In the genomic region with DNA sequence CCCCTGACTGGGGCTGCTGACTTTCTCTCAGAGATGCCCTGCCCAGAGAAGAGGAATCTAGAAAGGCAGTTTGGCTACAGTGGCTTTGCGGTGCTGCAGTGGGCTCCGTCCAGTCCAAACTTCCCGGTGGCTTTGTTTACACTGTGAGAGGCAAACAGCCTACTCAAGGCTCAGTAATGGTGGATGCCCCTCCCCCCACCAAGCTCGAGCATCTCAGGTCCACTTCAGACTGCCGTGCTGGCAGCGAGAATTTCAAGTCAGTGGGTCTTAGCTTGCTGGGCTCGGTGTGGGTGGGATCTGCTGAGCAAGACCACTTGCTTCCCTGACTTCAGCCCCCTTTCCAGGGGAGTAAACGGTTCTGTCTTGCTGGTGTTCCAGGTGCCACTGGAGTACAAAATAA, we compare ENCODE assay signal across 24 cellular contexts.
DNase-seq lines count a peak whose midpoint lies in the region; ATAC-seq, FAIRE-seq and TF ChIP-seq lines count a peak whose summit lies in the region.
"Had no signal": no experiment of that assay in that cellular context is flagged by ENCODE, and none has a peak within 500 bp of the region (broad histone marks: within the 10 kb centered on the region; RNA-seq: fewer than 3 reads in every experiment).

No MANE protein-coding gene starts in this region.

- peak overlapping the region; percentile 13 for H3K18ac ChIP-seq in neuronal stem cell (ENCODE audit: low read length)

- no peak overlapping the region for H3K14ac ChIP-seq in neuronal stem cell (ENCODE audit: low read length)

- 0% methylated on average over 4 of the region's 8 CpGs for WGBS in HepG2 (ENCODE audit: low lambda C conversion rate)
- no CpG with 5 or more reads among the region's 8 CpGs for WGBS in right lobe of liver (ENCODE audit: insufficient coverage, low coverage, low lambda C conversion rate, missing lambda C conversion rate)
- no CpG with 5 or more reads among the region's 8 CpGs for WGBS in neuronal stem cell (ENCODE audit: extremely low coverage in 2 of 2, insufficient read length in 2 of 2, insufficient replicate concordance in 1 of 2), 2 donors

- no peaks in the 10 kb centered on the region for H3K36me3 ChIP-seq in HepG2 (replicated peaks in 1 of 2; ENCODE audit: control insufficient read depth in 1 of 2, insufficient read depth in 2 of 2, low read length in 2 of 2)
- no peaks in the 10 kb centered on the region for H3K36me3 ChIP-seq in right lobe of liver
- H3K36me3 ChIP-seq in neuronal stem cell (replicated peaks in 1 of 2; ENCODE audit: control insufficient read depth in 2 of 2, insufficient read depth in 2 of 2, low read length in 2 of 2) = no peaks in the 10 kb centered on the region
- no peaks in the 10 kb centered on the region for H3K36me3 ChIP-seq in CD8-positive, alpha-beta T cell (ENCODE audit: insufficient read depth, low read length)

- H3K4me2 ChIP-seq in HepG2 (ENCODE audit: low read depth, low read length) (no peak overlapping the region), neuronal stem cell (ENCODE audit: insufficient read depth, low read length, poor library complexity, severe bottlenecking) (no peak overlapping the region)
- H3K4me2 ChIP-seq: A549, GM23338 had no signal

- no peaks in the 10 kb centered on the region for H3K4me1 Mint-ChIP-seq in CD8-positive, alpha-beta T cell (ENCODE audit: low read depth)
- H3K4me1 Mint-ChIP-seq: GM23338, IgD-negative memory B cell had no signal

- H3K4me3 Mint-ChIP-seq in CD8-positive, alpha-beta T cell = no peak overlapping the region
- H3K4me3 Mint-ChIP-seq: CD4-positive, alpha-beta T cell; GM23338; IgD-negative memory B cell had no signal

- CTCF ChIA-PET in HepG2 (lab: Yijun Ruan, JAX; ENCODE audit: low intra/inter-chr PET ratio, low total read pairs) = no interaction called here
- CTCF ChIA-PET in CD8-positive, alpha-beta T cell (lab: Charles Lee) = no interaction called here

- H3K27me3 ChIP-seq in HepG2 (ENCODE audit: control insufficient read depth in 1 of 2, insufficient read depth in 2 of 2, low read length in 2 of 2) (no peaks in the 10 kb centered on the region), right lobe of liver (no peaks in the 10 kb centered on the region), neuronal stem cell (ENCODE audit: control insufficient read depth in 3 of 3, insufficient read depth in 3 of 3, low read depth in 1 of 3, low read length in 3 of 3) (no peaks in the 10 kb centered on the region)
- no peaks in the 10 kb centered on the region for H3K27me3 ChIP-seq in CD8-positive, alpha-beta T cell (ENCODE audit: insufficient read depth, low read length)

- H4K91ac ChIP-seq in neuronal stem cell (ENCODE audit: low read depth, low read length, poor library complexity) = peak overlapping the region; percentile 64

- no peak overlapping the region for H2BK5ac ChIP-seq in neuronal stem cell (ENCODE audit: low read length)

- H3K9me3 ChIP-seq in HepG2 (ENCODE audit: low read length) = no peaks in the 10 kb centered on the region
- no peaks in the 10 kb centered on the region for H3K9me3 ChIP-seq in right lobe of liver
- H3K9me3 ChIP-seq in neuronal stem cell (replicated peaks in 1 of 2; ENCODE audit: control insufficient read depth in 2 of 2, insufficient read depth in 1 of 2, low read depth in 1 of 2, low read length in 2 of 2) = no peaks in the 10 kb centered on the region
- H3K9me3 ChIP-seq in CD8-positive, alpha-beta T cell (ENCODE audit: low read length) = no peaks in the 10 kb centered on the region
- H3K9me3 ChIP-seq: A549 had no signal

- TF ChIP-seq CTCF in HepG2 (CRISPR knock-in tag; IDR thresholded peaks at IDR 0.05) (no peak), right lobe of liver (IDR thresholded peaks at IDR 0.05) (no peak)
- TF ChIP-seq CTCF in CD8-positive, alpha-beta T cell (IDR thresholded peaks at IDR 0.05) = no peak

- H3K9ac ChIP-seq in HepG2 (ENCODE audit: insufficient read depth, low read depth, low read length) (no peak overlapping the region), neuronal stem cell (ENCODE audit: low read depth, low read length, poor library complexity) (no peak overlapping the region)

- no peak for TF ChIP-seq RAD21 in HepG2 (CRISPR knock-in tag; IDR thresholded peaks at IDR 0.05)

- H3K9me3 Mint-ChIP-seq in CD8-positive, alpha-beta T cell = peaks cover 3% of the 10 kb centered on the region
- H3K9me3 Mint-ChIP-seq: GM23338 had no signal

- H3K79me2 ChIP-seq in HepG2 (ENCODE audit: insufficient read depth, low read length) = no peaks in the 10 kb centered on the region

- H3K27ac ChIP-seq in HepG2 (ENCODE audit: extremely low read length, insufficient read depth, low read length) (no peak overlapping the region), right lobe of liver (no peak overlapping the region), neuronal stem cell (replicated peaks; ENCODE audit: low read length) (no peak overlapping the region)
- H3K27ac ChIP-seq in CD8-positive, alpha-beta T cell (ENCODE audit: low read depth, low read length) = no peak overlapping the region
- H3K27ac ChIP-seq: 22Rv1, A549, C4-2B, HL-60 had no signal

- H3K27ac Mint-ChIP-seq in CD8-positive, alpha-beta T cell = no peak overlapping the region
- H3K27ac Mint-ChIP-seq: CD4-positive, alpha-beta T cell; GM23338; IgD-negative memory B cell had no signal

- intact Hi-C loops in HepG2 (cut with micrococcal nuclease; ENCODE audit: unreplicated experiment) = no loop called here
- intact Hi-C loops in right lobe of liver (cut with DNase I) = no loop called here
- intact Hi-C loops in CD8-positive, alpha-beta T cell (cut with DNase I, micrococcal nuclease) = no loop called here

- H2AK5ac ChIP-seq in neuronal stem cell (ENCODE audit: low read depth, low read length) = no peak overlapping the region

- no peak overlapping the region for H2BK15ac ChIP-seq in neuronal stem cell (ENCODE audit: low read length)

- POLR2A ChIA-PET in HepG2 (lab: Yijun Ruan, JAX) = no interaction called here
- POLR2A ChIA-PET in CD8-positive, alpha-beta T cell (lab: Charles Lee) = no interaction called here

- no peaks in the 10 kb centered on the region for H3K36me3 Mint-ChIP-seq in CD8-positive, alpha-beta T cell
- H3K36me3 Mint-ChIP-seq: IgD-negative memory B cell had no signal

- DNase-seq in NCI-H2029 (lab: John Stamatoyannopoulos, UW) = peak; percentile 17
- no peak for DNase-seq in NCI-H2029 treated with DMSO at 0.1 percent for 48 hours (lab: John Stamatoyannopoulos, UW)
- no peak for DNase-seq in HepG2 (ENCODE audit: low spot score)
- DNase-seq in right lobe of liver = no peak
- no peak for DNase-seq in neuronal stem cell (ENCODE audit: low spot score)
- no peak for DNase-seq in CD8-positive, alpha-beta T cell
- DNase-seq: AML-193; CD4-positive, alpha-beta T cell; DMS153; DND-41; EL; HCEC 1CT; KBM-7 had no signal

- H4K20me1 ChIP-seq in HepG2 (ENCODE audit: insufficient read depth, low read length) = no peaks in the 10 kb centered on the region

- no peak overlapping the region for H2BK120ac ChIP-seq in neuronal stem cell (ENCODE audit: low read depth, low read length)

- H3K4me3 ChIP-seq in HepG2 (replicated peaks in 1 of 3; ENCODE audit: insufficient read depth in 1 of 3, low read depth in 2 of 3, low read length in 3 of 3) (no peak overlapping the region), right lobe of liver (no peak overlapping the region), neuronal stem cell (ENCODE audit: low read length in 2 of 2) (no peak overlapping the region)
- no peak overlapping the region for H3K4me3 ChIP-seq in CD8-positive, alpha-beta T cell (ENCODE audit: low read depth, low read length)
- H3K4me3 ChIP-seq: A549, GM23338 had no signal

- TF ChIP-seq POLR2A in HepG2 (IDR thresholded peaks at IDR 0.05; ENCODE audit: insufficient read depth in 1 of 2, low read depth in 2 of 2, low read length in 2 of 2) (no peak), right lobe of liver (IDR thresholded peaks at IDR 0.05) (no peak)

- H2AFZ ChIP-seq in HepG2 (ENCODE audit: low read length) (no peak overlapping the region), neuronal stem cell (ENCODE audit: low read length) (no peak overlapping the region)
- H2AFZ ChIP-seq: GM23338 had no signal

- H3K27me3 Mint-ChIP-seq in CD8-positive, alpha-beta T cell (ENCODE audit: low read depth) = no peaks in the 10 kb centered on the region
- H3K27me3 Mint-ChIP-seq: CD4-positive, alpha-beta T cell; IgD-negative memory B cell had no signal

- FAIRE-seq in HepG2 (lab: Jason Lieb, UNC) = no peak
- FAIRE-seq: A549, G401.6, GM12892, GM18507, H54 had no signal

- no TSS peak for BruUV-seq in HepG2 (replicated peaks; lab: Mats Ljungman, UMichigan)

- ATAC-seq in HepG2 (0 out of 3 replicates have a peak, but pooled peaks have one; percentile 38), right lobe of liver (no peak), GM21786 (IDR thresholded peaks at IDR 0.05; ENCODE audit: unreplicated experiment) (no peak)
- no peak for ATAC-seq in CD8-positive, alpha-beta T cell
- ATAC-seq: A549, GM23338 had no signal

- H3K4ac ChIP-seq in neuronal stem cell (ENCODE audit: low read length) = no peak overlapping the region

- in situ Hi-C loops in HepG2 (cut with HindIII; ENCODE audit: extremely low pct_ligation_motif_present, low pct_unique_long_range_greater_than_20kb) = no loop called here

- H3K4me1 ChIP-seq in HepG2 (ENCODE audit: insufficient read depth, low read length) (no peaks in the 10 kb centered on the region), right lobe of liver (no peaks in the 10 kb centered on the region), neuronal stem cell (ENCODE audit: control insufficient read depth in 2 of 2, insufficient read depth in 1 of 2, low read depth in 1 of 2, low read length in 2 of 2) (no peaks in the 10 kb centered on the region)
- no peaks in the 10 kb centered on the region for H3K4me1 ChIP-seq in CD8-positive, alpha-beta T cell (ENCODE audit: insufficient read depth, low read length)
- H3K4me1 ChIP-seq: A549 had no signal

- H3K23ac ChIP-seq in neuronal stem cell (ENCODE audit: low read depth, low read length, poor library complexity) = no peak overlapping the region

- no peaks in the 10 kb centered on the region for H3K79me1 ChIP-seq in neuronal stem cell (ENCODE audit: low read depth, low read length)

- no peak overlapping the region for H2BK12ac ChIP-seq in neuronal stem cell (ENCODE audit: low read length)

- H4K8ac ChIP-seq in neuronal stem cell (ENCODE audit: low read depth, low read length) = no peak overlapping the region

- TF ChIP-seq EP300 in HepG2 (IDR thresholded peaks at IDR 0.05; ENCODE audit: low read depth in 2 of 2, low read length in 2 of 2) = no peak
- TF ChIP-seq EP300 in HepG2 (CRISPR knock-in tag; IDR thresholded peaks at IDR 0.05; ENCODE audit: borderline replicate concordance) = no peak

TF ChIP-seq in HepG2, 621 proteins besides CTCF, POLR2A, EP300 and RAD21 (continues in another document):
- TF ChIP-seq ELF3 (CRISPR knock-in tag; IDR thresholded peaks at IDR 0.05) = no peak
